8 cellular contexts compared by ENCODE assay signal in genomic region chr4:6716018-6716911, GRCh38. TPM values are rescaled to one million over a fixed set of nuclear protein-coding genes. Genes with fewer than 3 reads are reported as not detected.
DNase-seq lines count a peak whose midpoint lies in the region; ATAC-seq and TF ChIP-seq lines count a peak whose summit lies in the region.

A gene with protein sequence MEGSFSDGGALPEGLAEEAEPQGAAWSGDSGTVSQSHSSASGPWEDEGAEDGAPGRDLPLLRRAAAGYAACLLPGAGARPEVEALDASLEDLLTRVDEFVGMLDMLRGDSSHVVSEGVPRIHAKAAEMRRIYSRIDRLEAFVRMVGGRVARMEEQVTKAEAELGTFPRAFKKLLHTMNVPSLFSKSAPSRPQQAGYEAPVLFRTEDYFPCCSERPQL (plus strand): TSS chr4:6716174. CDS start chr4:6716210, 36 bp downstream.

- 0 out of 2 replicates have a peak, but pooled peaks have one; percentile 22 for TF ChIP-seq EP300 in Ishikawa (IDR thresholded peaks at IDR 0.05; ENCODE audit: borderline replicate concordance)

- peaks cover 0 to 11% (median 4%) of the 10 kb centered on the region in 5 donors for H3K36me3 Mint-ChIP-seq in naive thymus-derived CD4-positive, alpha-beta T cell
- H3K36me3 Mint-ChIP-seq in stimulated activated memory B cell treated with anti-CD40 and anti-IgM and Interleukin-4, amounts not matched to agents 10 μg/mL and 1 μg/mL and 100 μg/mL, for 72 hours = peaks cover 7% of the 10 kb centered on the region

- peaks cover 0 to 5% (median 0%) of the 10 kb centered on the region in 11 donors for H3K9me3 Mint-ChIP-seq in naive thymus-derived CD4-positive, alpha-beta T cell
- H3K9me3 Mint-ChIP-seq in stimulated activated memory B cell treated with anti-CD40 and anti-IgM and Interleukin-4, amounts not matched to agents 10 μg/mL and 1 μg/mL and 100 μg/mL, for 72 hours = no peaks in the 10 kb centered on the region

- peak within 1 kb of the TSS; percentile 74 to 94 (median 83) for H3K4me3 ChIP-seq in Peyer's patch
- peak within 1 kb of the TSS; percentile 86 for H3K4me3 ChIP-seq in naive thymus-derived CD4-positive, alpha-beta T cell (ENCODE audit: low read length)

- peak; percentile 76 to 88 for TF ChIP-seq POLR2A in Peyer's patch (IDR thresholded peaks at IDR 0.05)

- intact Hi-C loops in naive thymus-derived CD4-positive, alpha-beta T cell (cut with micrococcal nuclease) = loop anchor here (1.0 to 5.0 kb wide), 14 partner anchors 8 to 352 kb away; partner anchors contain the start of genes GRPEL1 (in 2 of the 2), MRFAP1 (in 2 of the 2), TBC1D14 (in 2 of the 2) and KIAA0232 (in 1 of the 2)

- peaks cover 0 to 8% (median 0%) of the 10 kb centered on the region in 5 donors for H3K27me3 Mint-ChIP-seq in naive thymus-derived CD4-positive, alpha-beta T cell
- no peaks in the 10 kb centered on the region for H3K27me3 Mint-ChIP-seq in stimulated activated memory B cell treated with anti-CD40 and anti-IgM and Interleukin-4, amounts not matched to agents 10 μg/mL and 1 μg/mL and 100 μg/mL, for 72 hours

- peak in 3 of 6 experiments; percentile 3 to 39 (median 33) for TF ChIP-seq CTCF in Peyer's patch (IDR thresholded peaks at IDR 0.05)

- peak; percentile 83 for ATAC-seq in GM21576 (IDR thresholded peaks at IDR 0.05; ENCODE audit: unreplicated experiment)
- peak; percentile 92 for ATAC-seq in naive thymus-derived CD4-positive, alpha-beta T cell
- ATAC-seq in stimulated activated memory B cell treated with anti-CD40 and anti-IgM and Interleukin-4, amounts not matched to agents 10 μg/mL and 1 μg/mL and 100 μg/mL, for 72 hours = peak; percentile 94

- peaks cover 22 to 52% (median 36%) of the 10 kb centered on the region in 7 donors for H3K4me1 Mint-ChIP-seq in naive thymus-derived CD4-positive, alpha-beta T cell
- peaks cover 40% of the 10 kb centered on the region for H3K4me1 Mint-ChIP-seq in stimulated activated memory B cell treated with anti-CD40 and anti-IgM and Interleukin-4, amounts not matched to agents 10 μg/mL and 1 μg/mL and 100 μg/mL, for 72 hours

- POLR2A ChIA-PET in naive thymus-derived CD4-positive, alpha-beta T cell (lab: Charles Lee) = interaction anchor here (0.7 to 23.6 kb wide), 27 partner anchors 8 to 352 kb away, joined by 3 to 696 read pairs (median 5); partner anchors contain the start of genes GRPEL1, KIAA0232, MRFAP1 and S100P

- DNase-seq in DMS53 (lab: John Stamatoyannopoulos, UW) (peak; percentile 99), Peyer's patch (peak; percentile 83 to 95 (median 92)), activated T-helper 1 cell treated with Interleukin-2 at 50 U/mL for 16 hours (ENCODE audit: low read depth) (peak; percentile 85), fibroblast of gingiva (ENCODE audit: low read depth) (peak; percentile 92)
- peak; percentile 86 to 95 (median 91) for DNase-seq in naive thymus-derived CD4-positive, alpha-beta T cell

- no peaks in the 10 kb centered on the region for H3K36me3 ChIP-seq in Peyer's patch
- H3K36me3 ChIP-seq in naive thymus-derived CD4-positive, alpha-beta T cell (ENCODE audit: control insufficient read depth in 2 of 3, insufficient read depth in 3 of 3, low read length in 3 of 3) = no peaks in the 10 kb centered on the region

- H3K9me3 ChIP-seq in Peyer's patch = no peaks in the 10 kb centered on the region
- no peaks in the 10 kb centered on the region for H3K9me3 ChIP-seq in naive thymus-derived CD4-positive, alpha-beta T cell (ENCODE audit: control insufficient read depth in 2 of 3, low read length in 3 of 3)

- peaks cover 0 to 11% (median 7%) of the 10 kb centered on the region in 4 donors for H3K4me1 ChIP-seq in Peyer's patch
- H3K4me1 ChIP-seq in naive thymus-derived CD4-positive, alpha-beta T cell (ENCODE audit: control insufficient read depth in 2 of 2, insufficient read depth in 2 of 2, low read length in 2 of 2) = peaks cover 19 to 20% of the 10 kb centered on the region in 2 donors

- no peak for TF ChIP-seq RAD21 in Ishikawa (IDR thresholded peaks at IDR 0.05; ENCODE audit: low read depth)

- H3K27me3 ChIP-seq in Peyer's patch = no peaks in the 10 kb centered on the region
- no peaks in the 10 kb centered on the region for H3K27me3 ChIP-seq in naive thymus-derived CD4-positive, alpha-beta T cell (ENCODE audit: control insufficient read depth in 2 of 2, insufficient read depth in 2 of 2, low read length in 2 of 2)

- peak within 1 kb of the TSS; percentile 84 to 99 (median 95) for H3K27ac ChIP-seq in Peyer's patch
- H3K27ac ChIP-seq in naive thymus-derived CD4-positive, alpha-beta T cell (ENCODE audit: low read depth, low read length) = peak within 1 kb of the TSS; percentile 90

- peak within 1 kb of the TSS; percentile 89 to 99 (median 95) for H3K4me3 Mint-ChIP-seq in naive thymus-derived CD4-positive, alpha-beta T cell
- peak within 1 kb of the TSS; percentile 88 for H3K4me3 Mint-ChIP-seq in stimulated activated memory B cell treated with anti-CD40 and anti-IgM and Interleukin-4, amounts not matched to agents 10 μg/mL and 1 μg/mL and 100 μg/mL, for 72 hours

- peak within 1 kb of the TSS; percentile 94 to 100 (median 97) for H3K27ac Mint-ChIP-seq in naive thymus-derived CD4-positive, alpha-beta T cell
- peak within 1 kb of the TSS; percentile 96 for H3K27ac Mint-ChIP-seq in stimulated activated memory B cell treated with anti-CD40 and anti-IgM and Interleukin-4, amounts not matched to agents 10 μg/mL and 1 μg/mL and 100 μg/mL, for 72 hours

- CTCF ChIA-PET in naive thymus-derived CD4-positive, alpha-beta T cell (lab: Charles Lee) = interaction anchor here (1.0 to 8.4 kb wide), 10 partner anchors 17 to 354 kb away, joined by 3 to 156 read pairs (median 4); partner anchors contain the start of genes GRPEL1 and MRFAP1

TF ChIP-seq in Ishikawa, 13 proteins besides CTCF, POLR2A, EP300 and RAD21:
- TF ChIP-seq CREB1 (IDR thresholded peaks at IDR 0.05; ENCODE audit: low read depth) = no peak; the same call in 1 of the 2 replicates
- TF ChIP-seq TEAD4 (IDR thresholded peaks at IDR 0.05) = no peak; the same call in 1 of the 2 replicates
- TF ChIP-seq TAF1 (IDR thresholded peaks at IDR 0.05; ENCODE audit: low read depth) = peak; percentile 70
- no peak for TF ChIP-seq CEBPB (IDR thresholded peaks at IDR 0.05)
- TF ChIP-seq EGR1 (IDR thresholded peaks at IDR 0.05) = peak; percentile 30; the same call in 1 of the 2 replicates
- TF ChIP-seq TCF12 (IDR thresholded peaks at IDR 0.05; ENCODE audit: low read depth) = no peak
- TF ChIP-seq ZBTB7A (IDR thresholded peaks at IDR 0.05; ENCODE audit: low read depth) = no peak; the same call in 1 of the 2 replicates
- peak; percentile 86 for TF ChIP-seq MAX (IDR thresholded peaks at IDR 0.05)
- TF ChIP-seq FOXM1 (IDR thresholded peaks at IDR 0.05; ENCODE audit: borderline replicate concordance, low read depth) = no peak
- TF ChIP-seq, protein P1, sequence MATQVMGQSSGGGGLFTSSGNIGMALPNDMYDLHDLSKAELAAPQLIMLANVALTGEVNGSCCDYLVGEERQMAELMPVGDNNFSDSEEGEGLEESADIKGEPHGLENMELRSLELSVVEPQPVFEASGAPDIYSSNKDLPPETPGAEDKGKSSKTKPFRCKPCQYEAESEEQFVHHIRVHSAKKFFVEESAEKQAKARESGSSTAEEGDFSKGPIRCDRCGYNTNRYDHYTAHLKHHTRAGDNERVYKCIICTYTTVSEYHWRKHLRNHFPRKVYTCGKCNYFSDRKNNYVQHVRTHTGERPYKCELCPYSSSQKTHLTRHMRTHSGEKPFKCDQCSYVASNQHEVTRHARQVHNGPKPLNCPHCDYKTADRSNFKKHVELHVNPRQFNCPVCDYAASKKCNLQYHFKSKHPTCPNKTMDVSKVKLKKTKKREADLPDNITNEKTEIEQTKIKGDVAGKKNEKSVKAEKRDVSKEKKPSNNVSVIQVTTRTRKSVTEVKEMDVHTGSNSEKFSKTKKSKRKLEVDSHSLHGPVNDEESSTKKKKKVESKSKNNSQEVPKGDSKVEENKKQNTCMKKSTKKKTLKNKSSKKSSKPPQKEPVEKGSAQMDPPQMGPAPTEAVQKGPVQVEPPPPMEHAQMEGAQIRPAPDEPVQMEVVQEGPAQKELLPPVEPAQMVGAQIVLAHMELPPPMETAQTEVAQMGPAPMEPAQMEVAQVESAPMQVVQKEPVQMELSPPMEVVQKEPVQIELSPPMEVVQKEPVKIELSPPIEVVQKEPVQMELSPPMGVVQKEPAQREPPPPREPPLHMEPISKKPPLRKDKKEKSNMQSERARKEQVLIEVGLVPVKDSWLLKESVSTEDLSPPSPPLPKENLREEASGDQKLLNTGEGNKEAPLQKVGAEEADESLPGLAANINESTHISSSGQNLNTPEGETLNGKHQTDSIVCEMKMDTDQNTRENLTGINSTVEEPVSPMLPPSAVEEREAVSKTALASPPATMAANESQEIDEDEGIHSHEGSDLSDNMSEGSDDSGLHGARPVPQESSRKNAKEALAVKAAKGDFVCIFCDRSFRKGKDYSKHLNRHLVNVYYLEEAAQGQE (IDR thresholded peaks at IDR 0.05; ENCODE audit: low read depth) = peak; percentile 13; the same call in 1 of the 2 replicates
- no peak for TF ChIP-seq USF1 (IDR thresholded peaks at IDR 0.05)
- TF ChIP-seq NFIC (IDR thresholded peaks at IDR 0.05) = no peak
- peak; percentile 47; the same call in 1 of the 2 replicates for TF ChIP-seq YY1 (IDR thresholded peaks at IDR 0.05; ENCODE audit: low read depth)

RNA-seq across cellular contexts. Expression of the gene that starts here (rescaled TPM):
- total RNA-seq in Peyer's patch = 10 to 100 TPM; 20.0 to 20.6 (median 20.2) TPM
- 10 to 100 TPM; 18.7 to 45.9 (median 25.0) TPM for total RNA-seq in naive thymus-derived CD4-positive, alpha-beta T cell
- 10 to 100 TPM; 69.6 to 80.3 TPM for polyA plus RNA-seq in naive thymus-derived CD4-positive, alpha-beta T cell

Comparison
In these comparisons a context has a peak if more than half of its experiments do, and no peak if none do; other contexts are left out.
1. Peak in every context shown above with its lines: DNase-seq, ATAC-seq, H3K4me3 ChIP-seq and H3K27ac ChIP-seq.